Comparison of ENCODE assay signal across 1 cellular context in the genomic region with DNA sequence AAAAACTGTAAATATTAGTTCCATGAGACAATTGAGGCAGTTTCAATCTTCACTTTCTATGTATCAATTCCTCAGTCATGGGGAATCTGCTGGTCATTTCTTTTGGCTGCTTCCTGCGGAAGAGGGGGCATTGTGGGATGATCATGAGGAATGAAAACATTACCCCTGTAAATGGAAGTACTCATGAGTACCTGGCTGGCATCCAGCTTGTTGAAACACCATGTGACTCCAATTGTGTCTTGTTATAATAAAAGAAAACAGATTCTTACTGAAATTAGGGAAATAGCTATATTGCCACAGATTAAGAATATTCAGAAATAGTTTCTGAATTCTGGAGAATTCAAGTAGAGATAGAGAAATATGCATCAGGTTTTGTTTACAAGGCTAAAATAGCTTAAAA.
TF ChIP-seq lines count a peak whose summit lies in the region.

No MANE protein-coding gene starts in this region.

TF ChIP-seq in IMR-90, 13 proteins besides CTCF, POLR2A, EP300 and RAD21 (continued from another document):
- no peak for TF ChIP-seq MXI1 (IDR thresholded peaks at IDR 0.05; ENCODE audit: borderline replicate concordance, low read depth, low read length)
